ENCODE assay signal across 29 cellular contexts in genomic region chr5:124420952-124421351, GRCh38.
"Had no signal": no experiment of that assay in that cellular context is flagged by ENCODE, and none has a peak within 500 bp of the region (broad histone marks: within the 10 kb centered on the region; RNA-seq: fewer than 3 reads in every experiment).

No MANE protein-coding gene starts in this region.

- H3K4me1 ChIP-seq: ascending aorta, body of pancreas, SJSA1 had no signal

- H3K4me3 ChIP-seq: ascending aorta, body of pancreas, SJSA1 had no signal

- H3K27ac ChIP-seq: ascending aorta, body of pancreas, SJSA1 had no signal

- H3K36me3 ChIP-seq: ascending aorta, SJSA1 had no signal

- H3K27me3 ChIP-seq: ascending aorta, body of pancreas, SJSA1 had no signal

- DNase-seq: activated CD4-positive, alpha-beta T cell treated with anti-CD3 and anti-CD28 coated beads, Interleukin-2, amount 10 ng/mL, durations not matched to agents 24 days and 14 days; activated CD4-positive, alpha-beta T cell treated with anti-CD3 and anti-CD28 coated beads, Interleukin-2, amount 50 U/mL, for 48 hours; activated CD4-positive, CD25-positive, alpha-beta regulatory T cell treated with anti-CD3 and anti-CD28 coated beads, Interleukin-2, amount 50 U/mL, for 72 hours; activated CD8-positive, alpha-beta memory T cell treated with anti-CD3 and anti-CD28 coated beads, Interleukin-2, amount 10 ng/mL, durations not matched to agents 7 days and 5 days; activated effector memory CD4-positive, alpha-beta T cell treated with anti-CD3 and anti-CD28 coated beads, Interleukin-2, amount 50 U/mL, for 16 hours; activated naive CD4-positive, alpha-beta T cell treated with Interleukin-2 at 50 U/mL for 16 hours; activated naive CD8-positive, alpha-beta T cell treated with anti-CD3 and anti-CD28 coated beads, Interleukin-2, amount 50 U/mL, for 24 hours; activated T-cell treated with anti-CD3 and anti-CD28 coated beads, Interleukin-2, amount 50 U/mL, for 24 hours; amniotic stem cell; body of pancreas; central memory CD4-positive, alpha-beta T cell; KG1; NCI-H1092; NCI-H1417; NCI-H2029; NCI-H2107; NCI-H2171 treated with DMSO at 0.1 percent for 48 hours; NCI-H226; NCI-H526; OCI-M1; RPMI8226; T-helper 9 cell had no signal

- ATAC-seq: activated CD8-positive, alpha-beta memory T cell treated with anti-CD3 and anti-CD28 coated beads, Interleukin-2, amount 10 ng/mL, durations not matched to agents 7 days and 5 days; activated naive CD4-positive, alpha-beta T cell treated with anti-CD3 and anti-CD28 coated beads, Interleukin-2, amount 50 U/mL, for 72 hours; activated naive CD8-positive, alpha-beta T cell treated with anti-CD3 and anti-CD28 coated beads, Interleukin-2, amount 50 U/mL, for 24 hours; body of pancreas; Panc1; Right ventricle myocardium inferior; SK-N-SH treated with all-trans-retinoic acid at 6 μM for 48 hours; WTC11 had no signal

- H3K9me3 ChIP-seq: body of pancreas had no signal
